In the genomic region with DNA sequence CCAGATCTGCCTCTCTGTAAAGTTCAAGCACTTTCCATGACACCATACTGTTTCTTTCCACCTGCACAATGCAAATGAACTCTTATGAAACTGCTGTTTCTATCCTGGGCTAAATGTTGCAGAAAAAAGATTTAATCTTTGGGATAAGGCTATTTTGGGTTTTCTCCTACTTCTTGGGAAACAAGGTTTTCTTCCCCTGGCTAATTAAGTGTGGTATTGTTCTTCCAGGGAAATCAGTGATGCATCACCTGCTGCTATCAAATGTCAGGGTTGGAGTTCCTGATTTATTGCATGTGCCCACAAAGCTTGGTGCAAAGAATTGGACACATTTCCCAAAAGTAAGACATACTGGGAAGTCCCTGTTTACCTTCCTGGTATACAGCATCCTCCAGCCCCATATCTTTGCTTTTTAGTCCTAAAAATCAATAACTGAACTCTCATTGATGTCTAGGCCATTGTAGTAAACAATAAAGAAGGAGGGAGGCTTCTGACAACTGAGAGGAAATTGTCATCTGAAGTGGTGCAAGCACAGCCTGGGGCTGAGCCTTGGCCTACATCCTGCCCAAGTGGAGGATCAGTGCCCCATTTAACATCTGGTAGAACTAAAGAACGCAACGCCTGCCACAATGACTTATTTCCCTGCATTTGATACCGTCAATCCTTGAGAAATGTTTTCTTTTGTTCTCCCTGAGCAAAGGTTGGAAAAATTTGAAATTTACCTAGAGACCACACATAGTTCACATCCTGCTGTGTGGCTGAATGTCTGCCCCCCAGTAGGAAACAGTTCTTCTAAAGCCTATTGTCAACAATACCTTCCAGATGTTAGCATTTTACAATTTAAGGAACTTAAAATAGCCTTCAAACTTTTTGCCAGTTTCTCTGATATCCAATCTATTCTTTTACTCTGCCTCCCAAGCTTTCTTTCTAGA, we compare ENCODE assay signal across 11 cellular contexts. TPM values are rescaled to one million over a fixed set of nuclear protein-coding genes. Genes with fewer than 3 reads are reported as not detected.
"Had no signal": no experiment of that assay in that cellular context is flagged by ENCODE, and none has a peak within 500 bp of the region (broad histone marks: within the 10 kb centered on the region; RNA-seq: fewer than 3 reads in every experiment).

No MANE protein-coding gene starts in this region.

- H3K27ac ChIP-seq: esophagus muscularis mucosa, left ventricle myocardium inferior, vagina had no signal

- H3K4me1 ChIP-seq: left ventricle myocardium inferior, vagina had no signal

- H3K9me3 Mint-ChIP-seq: activated CD4-positive, alpha-beta memory T cell treated with anti-CD3 and anti-CD28 coated beads for 36 hours; activated T-cell treated with anti-CD3 and anti-CD28 coated beads, Interleukin-2, amount 50 U/mL, for 4 hours; nephron had no signal

- DNase-seq: activated CD4-positive, alpha-beta memory T cell treated with anti-CD3 and anti-CD28 coated beads for 36 hours; activated gamma-delta T cell; activated T-cell treated with anti-CD3 and anti-CD28 coated beads, Interleukin-2, amount 50 U/mL, for 4 hours; foreskin fibroblast; left ventricle myocardium inferior; stimulated activated CD4-positive, alpha-beta T cell treated with anti-CD3 and anti-CD28 coated beads, Interleukin-15, amount 100 ng/mL, for 24 hours had no signal

- H3K27ac Mint-ChIP-seq: activated CD4-positive, alpha-beta memory T cell treated with anti-CD3 and anti-CD28 coated beads for 36 hours; activated naive CD8-positive, alpha-beta T cell; memory B cell had no signal

- H3K36me3 Mint-ChIP-seq: activated CD4-positive, alpha-beta memory T cell treated with anti-CD3 and anti-CD28 coated beads for 36 hours; activated naive CD8-positive, alpha-beta T cell; memory B cell had no signal

- H3K4me3 Mint-ChIP-seq: activated CD4-positive, alpha-beta memory T cell treated with anti-CD3 and anti-CD28 coated beads for 36 hours; activated naive CD8-positive, alpha-beta T cell; activated T-cell treated with anti-CD3 and anti-CD28 coated beads, Interleukin-2, amount 50 U/mL, for 4 hours; memory B cell; nephron had no signal

- H3K27me3 ChIP-seq: esophagus muscularis mucosa, vagina had no signal

- H3K4me3 ChIP-seq: esophagus muscularis mucosa, left ventricle myocardium inferior, vagina had no signal

- H3K4me1 Mint-ChIP-seq: memory B cell, nephron had no signal

- H3K36me3 ChIP-seq: esophagus muscularis mucosa, left ventricle myocardium inferior, vagina had no signal

- H3K9me3 ChIP-seq: esophagus muscularis mucosa, left ventricle myocardium inferior, vagina had no signal

- ATAC-seq: activated T-cell treated with anti-CD3 and anti-CD28 coated beads, Interleukin-2, amount 50 U/mL, for 4 hours had no signal

RNA-seq across cellular contexts. Expression of gene RGS4, which starts 5.8 kb away (rescaled TPM):
- total RNA-seq: activated CD4-positive, alpha-beta memory T cell treated with anti-CD3 and anti-CD28 coated beads for 36 hours; activated T-cell treated with anti-CD3 and anti-CD28 coated beads, Interleukin-2, amount 50 U/mL, for 4 hours had no signal
